20 cellular contexts compared by ENCODE assay signal in genomic region chr4:137226221-137226620, GRCh38.
DNase-seq lines count a peak whose midpoint lies in the region; ATAC-seq and TF ChIP-seq lines count a peak whose summit lies in the region.
"Had no signal": no experiment of that assay in that cellular context is flagged by ENCODE, and none has a peak within 500 bp of the region (broad histone marks: within the 10 kb centered on the region; RNA-seq: fewer than 3 reads in every experiment).

No MANE protein-coding gene starts in this region.

- peak overlapping the region; percentile 88 for H2AFZ ChIP-seq in ACC112 (ENCODE audit: low read length, unreplicated experiment)
- peak overlapping the region; percentile 54 for H2AFZ ChIP-seq in neuron (ENCODE audit: low read depth, low read length)

- no peak for ATAC-seq in activated CD8-positive, alpha-beta T cell treated with anti-CD3 and anti-CD28 coated beads for 36 hours
- ATAC-seq: Panc1 had no signal

- peaks cover 9% of the 10 kb centered on the region for H3K9me3 Mint-ChIP-seq in activated CD8-positive, alpha-beta T cell treated with anti-CD3 and anti-CD28 coated beads for 36 hours

- H3K4me3 ChIP-seq in ACC112 (ENCODE audit: low read depth, low read length) (no peak overlapping the region), SK-N-MC (no peak overlapping the region), fibroblast of mammary gland (ENCODE audit: control insufficient read depth, low read depth, low read length) (no peak overlapping the region), neuron (ENCODE audit: low read length) (no peak overlapping the region)
- H3K4me3 ChIP-seq: BLaER1 had no signal

- CTCF ChIA-PET in activated CD8-positive, alpha-beta T cell treated with anti-CD3 and anti-CD28 coated beads for 36 hours (lab: Charles Lee) = no interaction called here

- H3K27ac Mint-ChIP-seq in activated CD8-positive, alpha-beta T cell treated with anti-CD3 and anti-CD28 coated beads for 36 hours = no peak overlapping the region
- H3K27ac Mint-ChIP-seq: CD4-positive, CD25-positive, alpha-beta regulatory T cell; IgD-negative memory B cell had no signal

- TF ChIP-seq CTCF in fibroblast of mammary gland (conservative IDR thresholded peaks at IDR 0.05; ENCODE audit: control insufficient read depth, insufficient read depth, low read depth, low read length) = no peak
- no peak for TF ChIP-seq CTCF in activated CD8-positive, alpha-beta T cell treated with anti-CD3 and anti-CD28 coated beads for 36 hours (IDR thresholded peaks at IDR 0.05)

- no peaks in the 10 kb centered on the region for H3K36me3 Mint-ChIP-seq in activated CD8-positive, alpha-beta T cell treated with anti-CD3 and anti-CD28 coated beads for 36 hours (ENCODE audit: low read depth)
- H3K36me3 Mint-ChIP-seq: CD4-positive, CD25-positive, alpha-beta regulatory T cell; IgD-negative memory B cell had no signal

- no peaks in the 10 kb centered on the region for H3K79me2 ChIP-seq in ACC112 (ENCODE audit: control insufficient read depth, insufficient read depth, low read length, unreplicated experiment)

- H3K27ac ChIP-seq in ACC112 (ENCODE audit: low read depth, low read length) (no peak overlapping the region), SK-N-MC (no peak overlapping the region; the same call in 1 of the 2 replicates)
- H3K27ac ChIP-seq: BLaER1, KMS-11 had no signal

- intact Hi-C loops in activated CD8-positive, alpha-beta T cell treated with anti-CD3 and anti-CD28 coated beads for 36 hours (cut with micrococcal nuclease) = no loop called here

- DNase-seq in SK-N-MC (ENCODE audit: low read depth, low spot score) (no peak), fibroblast of mammary gland (ENCODE audit: low read depth) (peak; percentile 18), mucosa of gallbladder (ENCODE audit: low spot score) (no peak), globus pallidus (ENCODE audit: low spot score) (no peak)
- DNase-seq in stimulated activated CD4-positive, alpha-beta T cell treated with anti-CD3 and anti-CD28 coated beads, Interleukin-1b, Interleukin-23, amount 100 ng/mL, for 48 hours = no peak
- DNase-seq in activated CD8-positive, alpha-beta T cell treated with anti-CD3 and anti-CD28 coated beads for 36 hours = no peak
- DNase-seq: 8988T; CD4-positive, CD25-positive, alpha-beta regulatory T cell; DMS153; DND-41; NCI-H2029; NCI-H524 treated with DMSO at 0.1 percent for 48 hours; NK-92 treated with Interleukin-12 subunit alpha and Interleukin-12 subunit beta, amount 100 ng/mL, for 24 hours; SHP77 treated with DMSO at 0.1 percent for 48 hours had no signal

- H3K4me1 Mint-ChIP-seq in activated CD8-positive, alpha-beta T cell treated with anti-CD3 and anti-CD28 coated beads for 36 hours (ENCODE audit: low read depth) = no peaks in the 10 kb centered on the region
- H3K4me1 Mint-ChIP-seq: CD4-positive, CD25-positive, alpha-beta regulatory T cell; IgD-negative memory B cell had no signal

- no peaks in the 10 kb centered on the region for H3K27me3 Mint-ChIP-seq in activated CD8-positive, alpha-beta T cell treated with anti-CD3 and anti-CD28 coated beads for 36 hours
- H3K27me3 Mint-ChIP-seq: CD4-positive, CD25-positive, alpha-beta regulatory T cell; IgD-negative memory B cell had no signal

- H3K36me3 ChIP-seq in ACC112 (ENCODE audit: insufficient read depth, low read length) (no peaks in the 10 kb centered on the region), SK-N-MC (ENCODE audit: insufficient read depth, low read length) (no peaks in the 10 kb centered on the region), neuron (ENCODE audit: insufficient read depth, low read length) (no peaks in the 10 kb centered on the region)
- H3K36me3 ChIP-seq: BLaER1 had no signal

- H3K27me3 ChIP-seq in ACC112 (ENCODE audit: insufficient read depth, low read length) = no peaks in the 10 kb centered on the region
- no peaks in the 10 kb centered on the region for H3K27me3 ChIP-seq in neuron (ENCODE audit: insufficient read depth, low read length)
- H3K27me3 ChIP-seq: BLaER1 had no signal

- POLR2A ChIA-PET in activated CD8-positive, alpha-beta T cell treated with anti-CD3 and anti-CD28 coated beads for 36 hours (lab: Charles Lee) = no interaction called here

- no peaks in the 10 kb centered on the region for H3K4me1 ChIP-seq in ACC112 (ENCODE audit: control insufficient read depth, insufficient read depth, low read length, unreplicated experiment)
- H3K4me1 ChIP-seq in neuron (ENCODE audit: insufficient read depth, low read length) = no peaks in the 10 kb centered on the region
- H3K4me1 ChIP-seq: BLaER1 had no signal

- no peak overlapping the region for H3K4me3 Mint-ChIP-seq in activated CD8-positive, alpha-beta T cell treated with anti-CD3 and anti-CD28 coated beads for 36 hours
- H3K4me3 Mint-ChIP-seq: CD4-positive, CD25-positive, alpha-beta regulatory T cell; IgD-negative memory B cell had no signal

- no peaks in the 10 kb centered on the region for H3K9me3 ChIP-seq in SK-N-MC (ENCODE audit: low read depth, low read length)
- no peaks in the 10 kb centered on the region for H3K9me3 ChIP-seq in neuron (ENCODE audit: low read length)

- H3K9ac ChIP-seq in SK-N-MC (ENCODE audit: insufficient read length) = peak overlapping the region; percentile 24
- H3K9ac ChIP-seq: BLaER1, KMS-11 had no signal
